Comparison of ENCODE assay signal across 10 cellular contexts in the genomic region with DNA sequence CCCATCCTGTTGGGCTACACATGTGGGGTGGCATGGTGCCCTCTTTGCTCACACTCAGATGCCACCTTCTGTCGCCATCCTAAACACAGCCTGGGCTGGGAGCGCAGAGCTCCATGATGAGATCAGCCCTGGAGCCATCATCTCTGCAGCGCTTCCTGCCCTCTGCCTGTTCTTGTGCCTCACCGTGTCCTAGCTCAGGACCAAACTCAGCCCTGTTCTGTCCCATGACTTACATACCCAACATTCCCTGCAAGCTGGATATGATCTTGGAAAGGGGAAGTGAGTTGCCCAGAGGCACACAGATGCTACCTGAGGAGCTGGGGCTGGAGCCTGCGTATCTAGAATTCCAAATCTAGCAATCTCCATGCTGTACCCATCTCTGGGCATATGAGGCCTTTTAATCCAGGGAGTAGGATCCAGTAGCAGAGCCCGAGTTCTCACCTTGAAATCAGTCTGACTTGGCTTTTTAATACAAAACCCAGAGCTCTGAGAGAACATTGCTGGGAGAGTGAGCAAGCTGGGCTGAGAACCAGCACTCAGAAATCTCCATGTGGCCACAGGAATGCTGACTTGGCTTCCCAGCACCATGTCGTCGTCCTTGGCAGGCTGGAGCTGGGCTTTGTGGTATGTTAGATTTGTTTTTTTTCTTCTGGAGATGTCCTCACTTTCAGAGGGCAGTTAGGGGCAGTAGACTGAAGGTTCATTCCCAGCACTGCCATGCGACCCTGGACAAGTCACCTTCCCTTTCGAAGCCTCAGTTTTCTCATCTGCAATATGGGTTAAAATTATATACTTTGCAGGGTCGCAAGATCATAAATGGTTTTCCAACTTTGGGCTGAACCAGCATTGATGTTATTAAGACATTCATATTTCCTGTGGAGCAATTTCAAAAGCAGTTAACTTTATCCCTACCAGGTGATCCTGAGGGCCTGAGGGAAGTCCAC. TPM values are rescaled to one million over a fixed set of nuclear protein-coding genes. Genes with fewer than 3 reads are reported as not detected.
A peak's percentile ranks its signal among the peaks of the same experiment; 100 is the strongest.
DNase-seq lines count a peak whose midpoint lies in the region; ATAC-seq and TF ChIP-seq lines count a peak whose summit lies in the region.
"Had no signal": no experiment of that assay in that cellular context is flagged by ENCODE, and none has a peak within 500 bp of the region (broad histone marks: within the 10 kb centered on the region; RNA-seq: fewer than 3 reads in every experiment).

No MANE protein-coding gene starts in this region.

- peak; percentile 10 for DNase-seq in G401 (ENCODE audit: low spot score)
- DNase-seq in amniotic stem cell (lab: John Stamatoyannopoulos, UW): peak; percentile 84
- peak; percentile 74 to 88 (median 88) for DNase-seq in right cardiac atrium
- DNase-seq in skeletal muscle cell (ENCODE audit: low read depth): peak; percentile 92
- DNase-seq in NCI-H1048 (lab: John Stamatoyannopoulos, UW): no peak
- DNase-seq in esophagus squamous epithelium (lab: John Stamatoyannopoulos, UW): no peak
- no peak for DNase-seq in activated CD8-positive, alpha-beta memory T cell treated with anti-CD3 and anti-CD28 coated beads, Interleukin-2, amount 50 U/mL, for 4 hours
- DNase-seq: activated CD4-positive, alpha-beta T cell treated with anti-CD3 and anti-CD28 coated beads, Interleukin-2, amount 50 U/mL, for 48 hours; NK-92 treated with Interleukin-12 subunit alpha and Interleukin-12 subunit beta, amount 100 ng/mL, for 24 hours had no signal

- peak overlapping the region; percentile 48 for H3K27ac ChIP-seq in right cardiac atrium (ENCODE audit: low read length)
- no peak overlapping the region for H3K27ac ChIP-seq in esophagus squamous epithelium

- no peak for TF ChIP-seq CTCF in esophagus squamous epithelium (IDR thresholded peaks at IDR 0.05)

- H3K27me3 ChIP-seq in right cardiac atrium (ENCODE audit: control insufficient read depth, insufficient read depth) (no peaks in the 10 kb centered on the region), esophagus squamous epithelium (peaks cover 4 to 81% (median 11%) of the 10 kb centered on the region in 4 donors)

- ATAC-seq in right cardiac atrium (peak; percentile 8 to 63), GM21360 (IDR thresholded peaks at IDR 0.05; ENCODE audit: unreplicated experiment) (no peak)

- 68% methylated on average over 11 of the region's 11 CpGs for WGBS in right cardiac atrium
- 52 to 63% methylated on average over 7 of the region's 11 CpGs for WGBS in esophagus squamous epithelium, 2 donors

- H3K4me1 ChIP-seq in right cardiac atrium (ENCODE audit: control insufficient read depth, insufficient read depth, low read length) (peaks cover 8% of the 10 kb centered on the region), esophagus squamous epithelium (peaks cover 8 to 17% (median 11%) of the 10 kb centered on the region in 3 donors)

- no peak for TF ChIP-seq POLR2A in esophagus squamous epithelium (IDR thresholded peaks at IDR 0.05)

- in situ Hi-C loops in G401 (cut with HindIII; ENCODE audit: low sequenced_read_pairs): no loop called here

- no peaks in the 10 kb centered on the region for H3K36me3 ChIP-seq in esophagus squamous epithelium

- intact Hi-C loops in right cardiac atrium (cut with DNase I): loop anchor here in 3 of 4 donors (5.0 to 10.0 kb wide), 2 partner anchors 60 to 143 kb away; no protein-coding TSS in a partner anchor
- intact Hi-C loops in esophagus squamous epithelium (cut with DNase I): no loop called here

- H3K4me3 ChIP-seq in right cardiac atrium (ENCODE audit: low read length) (no peak overlapping the region), skeletal muscle cell (ENCODE audit: low read depth, low read length) (no peak overlapping the region), esophagus squamous epithelium (no peak overlapping the region)

- H3K9me3 ChIP-seq in right cardiac atrium (ENCODE audit: control insufficient read depth, low read length) (no peaks in the 10 kb centered on the region), esophagus squamous epithelium (no peaks in the 10 kb centered on the region)

RNA-seq across cellular contexts. Expression of gene ALPL, which starts 2.6 kb away (rescaled TPM):
- total RNA-seq in G401 (2014; rRNA removed; shearing (Covaris generic)): 0.58 and 0.98 TPM in 2 replicates
- total RNA-seq in right cardiac atrium: 10 to 100 TPM; 10.1 to 32.1 (median 15.9) TPM
- polyA plus RNA-seq in right cardiac atrium: 14.1 TPM
- 1 to 10 TPM; 3.2 to 6.4 (median 4.7) TPM for total RNA-seq in esophagus squamous epithelium

Comparison
In these comparisons a context has a peak if more than half of its experiments do, and no peak if none do; other contexts are left out.
1. DNase-seq: peak in G401 (single experiment), amniotic stem cell (single experiment), right cardiac atrium (3 of 3) and skeletal muscle cell (single experiment); none in NCI-H1048 (single experiment), esophagus squamous epithelium (single experiment) and activated CD8-positive, alpha-beta memory T cell treated with anti-CD3 and anti-CD28 coated beads, Interleukin-2, amount 50 U/mL, for 4 hours (single experiment).